In genomic region chr7:64999165-65000004, GRCh38 we compare ENCODE assay signal across 9 cellular contexts. TPM values are rescaled to one million over a fixed set of nuclear protein-coding genes. Genes with fewer than 3 reads are reported as not detected.
DNase-seq lines count a peak whose midpoint lies in the region; ATAC-seq and TF ChIP-seq lines count a peak whose summit lies in the region.
"Had no signal": no experiment of that assay in that cellular context is flagged by ENCODE, and none has a peak within 500 bp of the region (broad histone marks: within the 10 kb centered on the region; RNA-seq: fewer than 3 reads in every experiment).

No MANE protein-coding gene starts in this region.

- no peaks in the 10 kb centered on the region for H3K27me3 ChIP-seq in Caco-2 (replicated peaks; ENCODE audit: control insufficient read depth, insufficient read depth, low read length)

- H3K36me3 Mint-ChIP-seq in Caco-2 (ENCODE audit: insufficient read depth, unreplicated experiment): peaks cover 79% of the 10 kb centered on the region
- peaks cover 70% of the 10 kb centered on the region for H3K36me3 Mint-ChIP-seq in activated B cell treated with CpG ODN at 0.5 μM for 24 hours (ENCODE audit: low read depth)

- TF ChIP-seq CTCF in Caco-2 (IDR thresholded peaks at IDR 0.05; ENCODE audit: insufficient read depth in 1 of 2, low read depth in 1 of 2, low read length in 1 of 2, severe bottlenecking in 1 of 2, unreplicated experiment in 1 of 2): no peak
- no peak for TF ChIP-seq CTCF in activated B cell treated with CpG ODN at 0.5 μM for 24 hours (IDR thresholded peaks at IDR 0.05)

- H3K4me3 Mint-ChIP-seq in Caco-2 (ENCODE audit: unreplicated experiment) (peak overlapping the region; percentile 57), activated B cell treated with CpG ODN at 0.5 μM for 24 hours (peak overlapping the region; percentile 3)
- H3K4me3 Mint-ChIP-seq: central memory CD8-positive, alpha-beta T cell had no signal

- peaks cover 7% of the 10 kb centered on the region for H3K36me3 ChIP-seq in Caco-2 (ENCODE audit: control insufficient read depth, insufficient read depth, low read length)

- DNase-seq in Caco-2 (peak; percentile 65 to 75), activated B cell treated with CpG ODN at 0.5 μM for 24 hours (no peak), medulla oblongata (ENCODE audit: extremely low spot score) (peak; percentile 34), COR-L47 (lab: John Stamatoyannopoulos, UW) (no peak), NCI-H1048 (lab: John Stamatoyannopoulos, UW) (no peak)

- ATAC-seq in HG03442 (IDR thresholded peaks at IDR 0.05; ENCODE audit: unreplicated experiment) (peak; percentile 57), activated B cell treated with CpG ODN at 0.5 μM for 24 hours (ENCODE audit: low read depth) (peak; percentile 86), HG02970 (IDR thresholded peaks at IDR 0.05; ENCODE audit: low FRiP score, unreplicated experiment) (no peak), HG03439 (IDR thresholded peaks at IDR 0.05; ENCODE audit: unreplicated experiment) (no peak)

- H3K4me1 Mint-ChIP-seq in Caco-2 (ENCODE audit: low read depth, unreplicated experiment) (peaks cover 17% of the 10 kb centered on the region), activated B cell treated with CpG ODN at 0.5 μM for 24 hours (peaks cover 52% of the 10 kb centered on the region)

- H3K4me3 ChIP-seq in Caco-2 (ENCODE audit: low read depth, low read length): no peak overlapping the region

- intact Hi-C loops in Caco-2 (cut with micrococcal nuclease; ENCODE audit: unreplicated experiment): loop anchor here (2.0 kb wide), 1 partner anchor 39 kb away; no protein-coding TSS in a partner anchor
- intact Hi-C loops in activated B cell treated with CpG ODN at 0.5 μM for 24 hours (cut with micrococcal nuclease): no loop called here

- POLR2A ChIA-PET in Caco-2 (lab: Charles Lee) (no interaction called here), activated B cell treated with CpG ODN at 0.5 μM for 24 hours (lab: Charles Lee) (no interaction called here)

- CTCF ChIA-PET in Caco-2 (lab: Charles Lee) (no interaction called here), activated B cell treated with CpG ODN at 0.5 μM for 24 hours (lab: Charles Lee) (no interaction called here)

- H3K27ac Mint-ChIP-seq in Caco-2 (ENCODE audit: unreplicated experiment) (peak overlapping the region; percentile 79), activated B cell treated with CpG ODN at 0.5 μM for 24 hours (peak overlapping the region; percentile 31)

- no TSS peak for BruUV-seq in Caco-2 (replicated peaks; lab: Mats Ljungman, UMichigan)

- H3K9me3 Mint-ChIP-seq in Caco-2 (ENCODE audit: unreplicated experiment) (peaks cover 62% of the 10 kb centered on the region), activated B cell treated with CpG ODN at 0.5 μM for 24 hours (peaks cover 54% of the 10 kb centered on the region)

- peaks cover 85% of the 10 kb centered on the region for H3K9me3 ChIP-seq in Caco-2

- H3K27me3 Mint-ChIP-seq in Caco-2 (ENCODE audit: insufficient read depth, unreplicated experiment) (no peaks in the 10 kb centered on the region), activated B cell treated with CpG ODN at 0.5 μM for 24 hours (no peaks in the 10 kb centered on the region)
- H3K27me3 Mint-ChIP-seq: central memory CD8-positive, alpha-beta T cell had no signal

- peaks cover 32% of the 10 kb centered on the region for H3K4me1 ChIP-seq in Caco-2

RNA-seq across cellular contexts. Expression of gene ERV3-1, which starts 7.1 kb away (rescaled TPM):
- total RNA-seq in Caco-2 (2022) (10.9 and 13.5 TPM in 2 replicates), activated B cell treated with CpG ODN at 0.5 μM for 24 hours (23.2 and 24.8 TPM in 2 replicates)

RNA-seq across cellular contexts. Expression of gene ZNF117, which starts 8.5 kb away (rescaled TPM):
- 5.8 and 7.2 TPM in 2 replicates for total RNA-seq in Caco-2 (2022)
- total RNA-seq in activated B cell treated with CpG ODN at 0.5 μM for 24 hours: 10.1 and 12.8 TPM in 2 replicates

Comparison
In these comparisons a context has a peak if more than half of its experiments do, and no peak if none do; other contexts are left out.
1. DNase-seq: peak in Caco-2 (2 of 2) and medulla oblongata (single experiment); none in activated B cell treated with CpG ODN at 0.5 μM for 24 hours (single experiment), COR-L47 (single experiment) and NCI-H1048 (single experiment).
2. ATAC-seq: peak in HG03442 (single experiment) and activated B cell treated with CpG ODN at 0.5 μM for 24 hours (single experiment); none in HG02970 (single experiment) and HG03439 (single experiment).